In genomic region chr22:42805998-42806481, GRCh38 we compare ENCODE assay signal across 11 cellular contexts. TPM values are rescaled to one million over a fixed set of nuclear protein-coding genes. Genes with fewer than 3 reads are reported as not detected.
A peak's percentile ranks its signal among the peaks of the same experiment; 100 is the strongest.
DNase-seq lines count a peak whose midpoint lies in the region; ATAC-seq and TF ChIP-seq lines count a peak whose summit lies in the region.
"Had no signal": no experiment of that assay in that cellular context is flagged by ENCODE, and none has a peak within 500 bp of the region (broad histone marks: within the 10 kb centered on the region; RNA-seq: fewer than 3 reads in every experiment).

No MANE protein-coding gene starts in this region.

- H3K36me3 ChIP-seq in BLaER1 (peaks cover 84% of the 10 kb centered on the region), RWPE2 (ENCODE audit: low read depth) (peaks cover 44% of the 10 kb centered on the region), esophagus muscularis mucosa (peaks cover 43 to 99% (median 89%) of the 10 kb centered on the region in 4 donors), brain microvascular endothelial cell (replicated peaks) (peaks cover 63% of the 10 kb centered on the region)
- peaks cover 16% of the 10 kb centered on the region for H3K36me3 ChIP-seq in CD8-positive, alpha-beta T cell (ENCODE audit: insufficient read depth, low read length)

- no peak overlapping the region for H3K4me2 ChIP-seq in BLaER1

- H3K27ac Mint-ChIP-seq in progenitor cell of endocrine pancreas = peak overlapping the region; percentile 88
- no peak overlapping the region for H3K27ac Mint-ChIP-seq in CD8-positive, alpha-beta T cell

- H3K27me3 Mint-ChIP-seq in progenitor cell of endocrine pancreas = no peaks in the 10 kb centered on the region
- H3K27me3 Mint-ChIP-seq in CD8-positive, alpha-beta T cell (ENCODE audit: low read depth) = no peaks in the 10 kb centered on the region

- no peak for DNase-seq in RWPE2 (ENCODE audit: low spot score)
- DNase-seq in esophagus muscularis mucosa (ENCODE audit: extremely low spot score) = no peak
- no peak for DNase-seq in progenitor cell of endocrine pancreas (ENCODE audit: low spot score, unreplicated experiment)
- DNase-seq in CD8-positive, alpha-beta T cell = no peak
- no peak for DNase-seq in HEK293T (ENCODE audit: extremely low spot score)
- no peak for DNase-seq in brain microvascular endothelial cell
- DNase-seq: effector CD8-positive, alpha-beta T cell; NCI-H1694 treated with DMSO at 0.1 percent for 48 hours had no signal

- no peak for TF ChIP-seq POLR2A in esophagus muscularis mucosa (IDR thresholded peaks at IDR 0.05; ENCODE audit: low read depth)

- no peaks in the 10 kb centered on the region for H3K9me3 ChIP-seq in BLaER1
- H3K9me3 ChIP-seq in RWPE2 (ENCODE audit: severe bottlenecking) = no peaks in the 10 kb centered on the region
- H3K9me3 ChIP-seq in esophagus muscularis mucosa = no peaks in the 10 kb centered on the region
- no peaks in the 10 kb centered on the region for H3K9me3 ChIP-seq in CD8-positive, alpha-beta T cell (ENCODE audit: low read length)

- TF ChIP-seq EP300 in esophagus muscularis mucosa (IDR thresholded peaks at IDR 0.05) = no peak

- H3K9ac ChIP-seq in BLaER1 = peak overlapping the region; percentile 1; the same call in 1 of the 2 replicates

- WGBS in esophagus muscularis mucosa = 72% methylated on average over 9 of the region's 9 CpGs

- 0 out of 2 replicates have a peak, but pooled peaks cover 6% of the 10 kb centered on the region for H4K20me1 ChIP-seq in BLaER1

- H3K4me1 ChIP-seq in BLaER1 (peaks cover 21% of the 10 kb centered on the region), RWPE2 (ENCODE audit: insufficient read depth, poor library complexity, severe bottlenecking) (peaks cover 19% of the 10 kb centered on the region), esophagus muscularis mucosa (peaks cover 14 to 24% (median 20%) of the 10 kb centered on the region in 4 donors)
- H3K4me1 ChIP-seq in CD8-positive, alpha-beta T cell (ENCODE audit: insufficient read depth, low read length) = no peaks in the 10 kb centered on the region

- H3K4me3 ChIP-seq in BLaER1 (no peak overlapping the region), RWPE2 (ENCODE audit: severe bottlenecking) (no peak overlapping the region), esophagus muscularis mucosa (no peak overlapping the region), brain microvascular endothelial cell (ENCODE audit: low read depth, low read length) (no peak overlapping the region)
- no peak overlapping the region for H3K4me3 ChIP-seq in CD8-positive, alpha-beta T cell (ENCODE audit: low read depth, low read length)
- H3K4me3 ChIP-seq: SK-N-MC had no signal

- ATAC-seq in RWPE2 (ENCODE audit: low read depth) (peak; percentile 26), GM21619 (IDR thresholded peaks at IDR 0.05; ENCODE audit: unreplicated experiment) (no peak)
- ATAC-seq in CD8-positive, alpha-beta T cell = no peak

- in situ Hi-C loops in brain microvascular endothelial cell (cut with HindIII; ENCODE audit: low pct_ligation_motif_present, low sequenced_read_pairs) = loop anchor here (25.0 kb wide), 1 partner anchor 169 kb away; the partner anchor contains the start of genes ATP5MGL and CYB5R3

- H3K4me1 Mint-ChIP-seq in progenitor cell of endocrine pancreas (ENCODE audit: low read depth) = peaks cover 18% of the 10 kb centered on the region
- H3K4me1 Mint-ChIP-seq in CD8-positive, alpha-beta T cell (ENCODE audit: low read depth) = no peaks in the 10 kb centered on the region

- POLR2A ChIA-PET in CD8-positive, alpha-beta T cell (lab: Charles Lee) = no interaction called here
- POLR2A ChIA-PET in HEK293T (lab: Yijun Ruan, JAX) = no interaction called here

- no peaks in the 10 kb centered on the region for H3K9me3 Mint-ChIP-seq in progenitor cell of endocrine pancreas (ENCODE audit: low read depth)
- H3K9me3 Mint-ChIP-seq in CD8-positive, alpha-beta T cell = no peaks in the 10 kb centered on the region

- H3K36me3 Mint-ChIP-seq in progenitor cell of endocrine pancreas (ENCODE audit: insufficient read depth) = peaks cover 22% of the 10 kb centered on the region
- peaks cover 70% of the 10 kb centered on the region for H3K36me3 Mint-ChIP-seq in CD8-positive, alpha-beta T cell

- H3K27ac ChIP-seq in BLaER1 (no peak overlapping the region), RWPE2 (ENCODE audit: poor library complexity, severe bottlenecking) (peak overlapping the region; percentile 59), esophagus muscularis mucosa (replicated peaks in 1 of 4) (peak overlapping the region; percentile 49 to 82 (median 68)), brain microvascular endothelial cell (no peak overlapping the region)
- H3K27ac ChIP-seq in CD8-positive, alpha-beta T cell (ENCODE audit: low read depth, low read length) = no peak overlapping the region
- H3K27ac ChIP-seq: SK-N-MC had no signal

- H3K4me3 Mint-ChIP-seq in progenitor cell of endocrine pancreas (ENCODE audit: low read depth) = peak overlapping the region; percentile 17
- no peak overlapping the region for H3K4me3 Mint-ChIP-seq in CD8-positive, alpha-beta T cell

- intact Hi-C loops in esophagus muscularis mucosa (cut with DNase I) = no loop called here
- intact Hi-C loops in CD8-positive, alpha-beta T cell (cut with DNase I, micrococcal nuclease) = no loop called here

- no peaks in the 10 kb centered on the region for H3K27me3 ChIP-seq in BLaER1
- no peaks in the 10 kb centered on the region for H3K27me3 ChIP-seq in RWPE2 (ENCODE audit: insufficient read depth, poor library complexity, severe bottlenecking)
- H3K27me3 ChIP-seq in esophagus muscularis mucosa = no peaks in the 10 kb centered on the region
- H3K27me3 ChIP-seq in CD8-positive, alpha-beta T cell (ENCODE audit: insufficient read depth, low read length) = no peaks in the 10 kb centered on the region
- H3K27me3 ChIP-seq in brain microvascular endothelial cell (replicated peaks) = no peaks in the 10 kb centered on the region

- CTCF ChIA-PET in CD8-positive, alpha-beta T cell (lab: Charles Lee) = no interaction called here
- CTCF ChIA-PET in HEK293T (lab: Yijun Ruan, JAX) = no interaction called here

- no peak for TF ChIP-seq CTCF in RWPE2 (IDR thresholded peaks at IDR 0.05; ENCODE audit: poor library complexity, severe bottlenecking)
- TF ChIP-seq CTCF in esophagus muscularis mucosa (IDR thresholded peaks at IDR 0.05) = no peak
- TF ChIP-seq CTCF in progenitor cell of endocrine pancreas (IDR thresholded peaks at IDR 0.05; ENCODE audit: unreplicated experiment) = no peak
- TF ChIP-seq CTCF in CD8-positive, alpha-beta T cell (IDR thresholded peaks at IDR 0.05) = no peak
- no peak for TF ChIP-seq CTCF in brain microvascular endothelial cell (IDR thresholded peaks at IDR 0.05; ENCODE audit: low read depth, low read length, missing control alignments)

TF ChIP-seq in HEK293T, 16 proteins besides CTCF, POLR2A, EP300 and RAD21:
- no peak for TF ChIP-seq BHLHE40 (IDR thresholded peaks at IDR 0.05; ENCODE audit: borderline replicate concordance)
- TF ChIP-seq FOXA1 (IDR thresholded peaks at IDR 0.05) = no peak
- no peak for TF ChIP-seq CTBP1 (IDR thresholded peaks at IDR 0.05; ENCODE audit: borderline replicate concordance)
- no peak for TF ChIP-seq ZNF384 (IDR thresholded peaks at IDR 0.05)
- TF ChIP-seq SUZ12 (IDR thresholded peaks at IDR 0.05) = no peak
- no peak for TF ChIP-seq LEF1 (IDR thresholded peaks at IDR 0.05; ENCODE audit: borderline replicate concordance)
- no peak for TF ChIP-seq TARDBP (IDR thresholded peaks at IDR 0.05)
- no peak for TF ChIP-seq FOXK2 (IDR thresholded peaks at IDR 0.05)
- no peak for TF ChIP-seq NFRKB (IDR thresholded peaks at IDR 0.05)
- no peak for TF ChIP-seq ARNT (IDR thresholded peaks at IDR 0.05)
- TF ChIP-seq SP1 (IDR thresholded peaks at IDR 0.05) = no peak
- no peak for TF ChIP-seq HDGF (IDR thresholded peaks at IDR 0.05; ENCODE audit: borderline replicate concordance)
- TF ChIP-seq FOXM1 (IDR thresholded peaks at IDR 0.05; ENCODE audit: borderline replicate concordance) = no peak
- TF ChIP-seq PKNOX1 (IDR thresholded peaks at IDR 0.05) = no peak
- TF ChIP-seq ELF4 (IDR thresholded peaks at IDR 0.05) = no peak
- no peak for TF ChIP-seq L3MBTL2 (conservative IDR thresholded peaks at IDR 0.05)
TF ChIP-seq in HEK293T: peak in this region for 0.

RNA-seq across cellular contexts. Expression of gene ARFGAP3, which starts 51.0 kb away (rescaled TPM):
- 10 to 100 TPM; 38.8 to 63.5 (median 41.4) TPM for total RNA-seq in esophagus muscularis mucosa
- 26.3 and 26.7 TPM in 2 replicates for total RNA-seq in progenitor cell of endocrine pancreas
- 10 to 100 TPM; 25.4 TPM for total RNA-seq in CD8-positive, alpha-beta T cell

Comparison
In these comparisons a context has a peak if more than half of its experiments do, and no peak if none do; other contexts are left out.
1. H3K27ac ChIP-seq: peak in RWPE2 (single experiment) and esophagus muscularis mucosa (4 of 4); none in BLaER1 (single experiment), CD8-positive, alpha-beta T cell (single experiment) and brain microvascular endothelial cell (single experiment).